ENCODE assay signal across 8 cellular contexts in genomic region chr5:14208071-14209021, GRCh38.
A peak's percentile ranks its signal among the peaks of the same experiment; 100 is the strongest.
DNase-seq lines count a peak whose midpoint lies in the region; ATAC-seq, FAIRE-seq and TF ChIP-seq lines count a peak whose summit lies in the region.

No MANE protein-coding gene starts in this region.

- H4K20me1 ChIP-seq in GM12878 (ENCODE audit: control insufficient read depth, insufficient read depth) = no peaks in the 10 kb centered on the region
- H4K20me1 ChIP-seq in osteoblast (ENCODE audit: insufficient read depth, low read length) = peaks cover 37% of the 10 kb centered on the region

- in situ Hi-C loops in GM12878 (cut with MboI) = no loop called here

- DNase-seq in DMS53 treated with DMSO at 0.1 percent for 48 hours (lab: John Stamatoyannopoulos, UW; ENCODE audit: unreplicated experiment) (peak; percentile 59), GM12878 (ENCODE audit: low read depth, low spot score) (peak; percentile 86), osteoblast (ENCODE audit: insufficient read length, low spot score, missing footprints) (no peak), mesothelial cell of epicardium (ENCODE audit: low spot score in 2 of 2, unreplicated experiment in 2 of 2) (no peak), iPS-NIHi11 (ENCODE audit: low spot score) (no peak)
- DNase-seq in activated T-cell treated with anti-CD3 and anti-CD28 coated beads, Interleukin-2, amount 50 U/mL, for 24 hours = no peak

- TF ChIP-seq EP300 in GM12878 (IDR thresholded peaks at IDR 0.05; ENCODE audit: borderline replicate concordance in 1 of 2, control insufficient read depth in 1 of 2, low read depth in 2 of 2, low read length in 2 of 2) = peak; percentile 21 to 41; a peak in 2 of 4 replicates

- RAD21 ChIA-PET in GM12878 (lab: Charles Lee; ENCODE audit: unreplicated experiment) = interaction anchor here (0.7 to 12.4 kb wide), 25 partner anchors 10 to 440 kb away, joined by 3 to 373 read pairs (median 7); partner anchors contain the start of gene TRIO

- no peak overlapping the region for H3K27ac Mint-ChIP-seq in mesothelial cell of epicardium
- H3K27ac Mint-ChIP-seq in activated T-cell treated with anti-CD3 and anti-CD28 coated beads, Interleukin-2, amount 50 U/mL, for 24 hours = no peak overlapping the region

- no peak for TF ChIP-seq POLR2A in GM12878 (IDR thresholded peaks at IDR 0.05; ENCODE audit: low read depth, low read length)

- WGBS in GM12878 (ENCODE audit: insufficient coverage, insufficient replicate concordance, low lambda C conversion rate, missing lambda C conversion rate) = 1% methylated on average over 8 of the region's 8 CpGs

- CTCF ChIA-PET in GM12878 (lab: Yijun Ruan, JAX) = interaction anchor here (0.6 to 9.7 kb wide), 19 partner anchors 35 to 216 kb away, joined by 3 to 118 read pairs (median 5); no protein-coding TSS in a partner anchor

- H3K27ac ChIP-seq in GM12878 (ENCODE audit: control insufficient read depth, insufficient read depth) = peak overlapping the region; percentile 94
- peak overlapping the region; percentile 88 for H3K27ac ChIP-seq in osteoblast (ENCODE audit: low read depth, low read length)

- peak overlapping the region; percentile 96 for H3K4me2 ChIP-seq in GM12878 (ENCODE audit: control insufficient read depth, insufficient read depth)
- H3K4me2 ChIP-seq in osteoblast (ENCODE audit: insufficient read depth, low read length) = peak overlapping the region; percentile 78

- TSS peak; percentile 87 for BruUV-seq in GM12878 (replicated peaks; lab: Mats Ljungman, UMichigan)

- H3K9ac ChIP-seq in GM12878 (ENCODE audit: control insufficient read depth, insufficient read depth, low read length) = peak overlapping the region; percentile 62

- POLR2A ChIA-PET in GM12878 (lab: Charles Lee) = interaction anchor here (0.6 to 12.4 kb wide), 18 partner anchors 9 to 100 kb away, joined by 3 to 347 read pairs (median 6); partner anchors contain the start of gene TRIO

- peak; percentile 77 for FAIRE-seq in GM12878 (lab: Jason Lieb, UNC)

- H3K36me3 ChIP-seq in GM12878 (ENCODE audit: control insufficient read depth in 2 of 2, insufficient read depth in 2 of 2, low read length in 1 of 2) = no peaks in the 10 kb centered on the region; a peak in 2 of 4 replicates
- H3K36me3 ChIP-seq in osteoblast (ENCODE audit: insufficient read depth, low read length) = peaks cover 5% of the 10 kb centered on the region

- H3K9me3 ChIP-seq in GM12878 (replicated peaks; ENCODE audit: control insufficient read depth, insufficient read depth, low read length) = no peaks in the 10 kb centered on the region
- H3K9me3 ChIP-seq in osteoblast (ENCODE audit: low read depth, low read length) = no peaks in the 10 kb centered on the region

- H3K27me3 ChIP-seq in GM12878 (replicated peaks in 1 of 2; ENCODE audit: control insufficient read depth in 2 of 2, insufficient read depth in 2 of 2, low read length in 1 of 2) (no peaks in the 10 kb centered on the region), osteoblast (ENCODE audit: insufficient read depth, low read length) (no peaks in the 10 kb centered on the region)

- H3K79me2 ChIP-seq in GM12878 (ENCODE audit: control insufficient read depth, insufficient read depth, low read length) (peaks cover 97% of the 10 kb centered on the region), osteoblast (ENCODE audit: insufficient read depth, low read length) (peaks cover 96% of the 10 kb centered on the region)

- H3K4me3 Mint-ChIP-seq in mesothelial cell of epicardium = no peak overlapping the region
- no peak overlapping the region for H3K4me3 Mint-ChIP-seq in activated T-cell treated with anti-CD3 and anti-CD28 coated beads, Interleukin-2, amount 50 U/mL, for 24 hours

- H3K4me1 ChIP-seq in GM12878 (ENCODE audit: control insufficient read depth, insufficient read depth, low read length) (peaks cover 62% of the 10 kb centered on the region), osteoblast (ENCODE audit: insufficient read depth, low read length) (peaks cover 88% of the 10 kb centered on the region)

- H3K4me3 ChIP-seq in GM12878 = peak overlapping the region; percentile 61
- H3K4me3 ChIP-seq in osteoblast (ENCODE audit: insufficient read depth, low read length) = peak overlapping the region; percentile 40

- intact Hi-C loops in GM12878 (cut with micrococcal nuclease; ENCODE audit: unreplicated experiment) = loop anchor here (1.0 to 5.0 kb wide), 5 partner anchors 34 to 196 kb away; no protein-coding TSS in a partner anchor

- H2AFZ ChIP-seq in GM12878 (ENCODE audit: control insufficient read depth, low read depth, low read length) (peak overlapping the region; percentile 54), osteoblast (ENCODE audit: low read length) (no peak overlapping the region)

- peaks cover 29% of the 10 kb centered on the region for H3K4me1 Mint-ChIP-seq in mesothelial cell of epicardium
- peaks cover 11% of the 10 kb centered on the region for H3K4me1 Mint-ChIP-seq in activated T-cell treated with anti-CD3 and anti-CD28 coated beads, Interleukin-2, amount 50 U/mL, for 24 hours (ENCODE audit: low read depth)

- TF ChIP-seq CTCF in GM12878 (IDR thresholded peaks at IDR 0.05 in 2 of 3, conservative IDR thresholded peaks at IDR 0.05 in 1 of 3; ENCODE audit: control insufficient read depth in 2 of 3, extremely low read depth in 1 of 3, insufficient read depth in 1 of 3, low read depth in 3 of 3, low read length in 3 of 3) = peak in 2 of 3 experiments; percentile 39 to 42; a peak in 4 of 6 replicates
- TF ChIP-seq CTCF in osteoblast (IDR thresholded peaks at IDR 0.05; ENCODE audit: extremely low read depth, low read depth, low read length) = no peak
- no peak for TF ChIP-seq CTCF in mesothelial cell of epicardium (IDR thresholded peaks at IDR 0.05; ENCODE audit: unreplicated experiment)

- ATAC-seq in GM19463 (IDR thresholded peaks at IDR 0.05; ENCODE audit: unreplicated experiment) = peak; percentile 57
- ATAC-seq in HG03520 (IDR thresholded peaks at IDR 0.05; ENCODE audit: unreplicated experiment) = peak; percentile 50
- ATAC-seq in GM12878 = peak; percentile 75

- SMC1A ChIA-PET in GM12878 (lab: Charles Lee; ENCODE audit: uncharacterized antibody, unreplicated experiment) = interaction anchor here (0.8 to 14.5 kb wide), 21 partner anchors 14 to 476 kb away, joined by 3 to 225 read pairs (median 12); partner anchors contain the start of gene TRIO

- no peaks in the 10 kb centered on the region for H3K36me3 Mint-ChIP-seq in mesothelial cell of epicardium
- H3K36me3 Mint-ChIP-seq in activated T-cell treated with anti-CD3 and anti-CD28 coated beads, Interleukin-2, amount 50 U/mL, for 24 hours (ENCODE audit: low read depth) = no peaks in the 10 kb centered on the region

- no peaks in the 10 kb centered on the region for H3K27me3 Mint-ChIP-seq in mesothelial cell of epicardium (ENCODE audit: low read depth)
- H3K27me3 Mint-ChIP-seq in activated T-cell treated with anti-CD3 and anti-CD28 coated beads, Interleukin-2, amount 50 U/mL, for 24 hours = peaks cover 29% of the 10 kb centered on the region

- no peaks in the 10 kb centered on the region for H3K9me3 Mint-ChIP-seq in mesothelial cell of epicardium
- no peaks in the 10 kb centered on the region for H3K9me3 Mint-ChIP-seq in activated T-cell treated with anti-CD3 and anti-CD28 coated beads, Interleukin-2, amount 50 U/mL, for 24 hours

- peak; percentile 72 for TF ChIP-seq RAD21 in GM12878 (IDR thresholded peaks at IDR 0.05; ENCODE audit: insufficient read depth, low read depth, low read length)

TF ChIP-seq in GM12878, 131 proteins besides CTCF, POLR2A, EP300 and RAD21 (continues in another document):
- no peak for TF ChIP-seq CBFB (IDR thresholded peaks at IDR 0.05; ENCODE audit: low read depth)
- TF ChIP-seq SUPT20H (IDR thresholded peaks at IDR 0.05; ENCODE audit: borderline replicate concordance, control insufficient read depth, low read depth, low read length) = no peak
- TF ChIP-seq SPI1 (IDR thresholded peaks at IDR 0.05; ENCODE audit: borderline replicate concordance, insufficient read depth, low read depth, low read length) = peak; percentile 47; the same call in 1 of the 2 replicates
- 0 out of 2 replicates have a peak, but pooled peaks have one; percentile 40 for TF ChIP-seq EED (IDR thresholded peaks at IDR 0.05; ENCODE audit: low read depth)
- peak; percentile 72 for TF ChIP-seq MTA3 (IDR thresholded peaks at IDR 0.05; ENCODE audit: borderline replicate concordance, low read length)
- TF ChIP-seq BMI1 (IDR thresholded peaks at IDR 0.05; ENCODE audit: borderline replicate concordance) = 0 out of 2 replicates have a peak, but pooled peaks have one; percentile 28
- peak; percentile 67; the same call in 1 of the 2 replicates for TF ChIP-seq IRF4 (IDR thresholded peaks at IDR 0.05; ENCODE audit: low read depth, low read length)
- TF ChIP-seq ETV6 (conservative IDR thresholded peaks at IDR 0.05 in 1 of 2, IDR thresholded peaks at IDR 0.05 in 1 of 2; ENCODE audit: borderline replicate concordance in 1 of 2, low read depth in 1 of 2) = 0 out of 4 replicates have a peak, but pooled peaks of 1 of the 2 experiments have one; percentile 13
- peak; percentile 29; the same call in 1 of the 2 replicates for TF ChIP-seq JUND (IDR thresholded peaks at IDR 0.05; ENCODE audit: low read depth, low read length)
- no peak for TF ChIP-seq EGR1 (IDR thresholded peaks at IDR 0.05; ENCODE audit: borderline replicate concordance in 1 of 2, low read depth in 2 of 2, low read length in 2 of 2)
- TF ChIP-seq MYB (IDR thresholded peaks at IDR 0.05; ENCODE audit: borderline replicate concordance, low read depth, low read length) = 0 out of 2 replicates have a peak, but pooled peaks have one; percentile 21
- TF ChIP-seq ATF7 (IDR thresholded peaks at IDR 0.05; ENCODE audit: low read depth) = peak; percentile 13; the same call in 1 of the 2 replicates
- TF ChIP-seq FOXM1 (IDR thresholded peaks at IDR 0.05; ENCODE audit: low read depth, low read length) = peak; percentile 14
- TF ChIP-seq SKIL (IDR thresholded peaks at IDR 0.05; ENCODE audit: low read depth, poor library complexity, severe bottlenecking) = peak; percentile 58
- peak; percentile 46 for TF ChIP-seq DPF2 (IDR thresholded peaks at IDR 0.05)

Comparison
In these comparisons a context has a peak if more than half of its experiments do, and no peak if none do; other contexts are left out.
1. DNase-seq: peak in DMS53 treated with DMSO at 0.1 percent for 48 hours (single experiment) and GM12878 (single experiment); none in osteoblast (single experiment), mesothelial cell of epicardium (0 of 2), iPS-NIHi11 (single experiment) and activated T-cell treated with anti-CD3 and anti-CD28 coated beads, Interleukin-2, amount 50 U/mL, for 24 hours (single experiment).
2. CTCF ChIP-seq: peak in GM12878 (2 of 3); none in osteoblast (single experiment) and mesothelial cell of epicardium (single experiment).
3. Peak in every context shown above with its lines, with median percentiles within 50 percentile points of each other: ATAC-seq.